In genomic region chr6:30759575-30760239, GRCh38 we compare ENCODE assay signal across 13 cellular contexts. TPM values are rescaled to one million over a fixed set of nuclear protein-coding genes. Genes with fewer than 3 reads are reported as not detected.
A peak's percentile ranks its signal among the peaks of the same experiment; 100 is the strongest.
DNase-seq lines count a peak whose midpoint lies in the region; ATAC-seq, FAIRE-seq and TF ChIP-seq lines count a peak whose summit lies in the region.
"Had no signal": no experiment of that assay in that cellular context is flagged by ENCODE, and none has a peak within 500 bp of the region (broad histone marks: within the 10 kb centered on the region; RNA-seq: fewer than 3 reads in every experiment).

No MANE protein-coding gene starts in this region.

- no peaks in the 10 kb centered on the region for H3K27me3 ChIP-seq in heart right ventricle
- H3K27me3 ChIP-seq in astrocyte (ENCODE audit: insufficient read depth, low read length) = no peaks in the 10 kb centered on the region
- H3K27me3 ChIP-seq in kidney epithelial cell (ENCODE audit: control insufficient read depth, insufficient read depth, low read length) = no peaks in the 10 kb centered on the region
- H3K27me3 ChIP-seq in CD4-positive, alpha-beta memory T cell (ENCODE audit: insufficient read depth, low read length) = no peaks in the 10 kb centered on the region
- H3K27me3 ChIP-seq: BE2C had no signal

- H3K27ac ChIP-seq in heart right ventricle (peak overlapping the region in 7 of 10 donors; percentile 23 to 98 (median 83)), astrocyte (ENCODE audit: low read depth, low read length) (peak overlapping the region; percentile 100)
- no peak overlapping the region for H3K27ac ChIP-seq in CD4-positive, alpha-beta memory T cell (ENCODE audit: low read depth, low read length)

- peak overlapping the region; percentile 99 for H3K27ac Mint-ChIP-seq in astrocyte (ENCODE audit: unreplicated experiment)
- peak overlapping the region; percentile 78 for H3K27ac Mint-ChIP-seq in type B pancreatic cell
- H3K27ac Mint-ChIP-seq in CD4-positive, alpha-beta memory T cell = peak overlapping the region in 1 of 7 donors; percentile 78
- H3K27ac Mint-ChIP-seq: effector memory CD8-positive, alpha-beta T cell had no signal

- FAIRE-seq in astrocyte (lab: Jason Lieb, UNC) = peak; percentile 37

- CTCF ChIA-PET in CD4-positive, alpha-beta memory T cell (lab: Charles Lee; ENCODE audit: partially characterized antibody) = no interaction called here

- DNase-seq in heart right ventricle (no peak), cardiac septum (ENCODE audit: low spot score) (no peak), astrocyte (ENCODE audit: low read depth) (peak; percentile 99), kidney epithelial cell (ENCODE audit: low read depth) (peak; percentile 95), type B pancreatic cell (ENCODE audit: extremely low spot score, unreplicated experiment) (no peak)
- DNase-seq in stimulated activated CD4-positive, alpha-beta T cell treated with anti-CD3 and anti-CD28 coated beads, Interleukin-4, amount 100 ng/mL, for 4 hours = no peak
- no peak for DNase-seq in CD4-positive, alpha-beta memory T cell
- DNase-seq: activated CD4-positive, alpha-beta T cell treated with anti-CD3 and anti-CD28 coated beads, Interleukin-2, amount 50 U/mL, for 4 hours; BE2C; effector memory CD8-positive, alpha-beta T cell; NCI-H526 treated with DMSO at 0.1 percent for 48 hours; spleen had no signal

- H3K9me3 ChIP-seq in heart right ventricle (no peaks in the 10 kb centered on the region), astrocyte (ENCODE audit: insufficient read depth, low read depth, low read length) (no peaks in the 10 kb centered on the region)
- H3K9me3 ChIP-seq in CD4-positive, alpha-beta memory T cell (ENCODE audit: control insufficient read depth in 1 of 2, low read length in 2 of 2) = no peaks in the 10 kb centered on the region
- H3K9me3 ChIP-seq: BE2C, spleen had no signal

- H3K79me2 ChIP-seq in astrocyte (ENCODE audit: insufficient read depth, low read length) = no peaks in the 10 kb centered on the region

- 79 to 92% methylated on average over 10 of the region's 10 CpGs for WGBS in heart right ventricle, 2 donors

- H3K4me3 ChIP-seq in heart right ventricle (no peak overlapping the region), astrocyte (ENCODE audit: insufficient read depth, low read depth, low read length) (no peak overlapping the region), kidney epithelial cell (ENCODE audit: low read depth, low read length) (no peak overlapping the region)
- H3K4me3 ChIP-seq in CD4-positive, alpha-beta memory T cell (ENCODE audit: low read length in 2 of 2) = no peak overlapping the region
- H3K4me3 ChIP-seq: spleen had no signal

- peak overlapping the region; percentile 81 for H3K9ac ChIP-seq in astrocyte (ENCODE audit: low read length)

- H3K9me3 Mint-ChIP-seq in astrocyte (ENCODE audit: unreplicated experiment) = no peaks in the 10 kb centered on the region
- peaks cover 4% of the 10 kb centered on the region for H3K9me3 Mint-ChIP-seq in type B pancreatic cell
- H3K9me3 Mint-ChIP-seq in CD4-positive, alpha-beta memory T cell = no peaks in the 10 kb centered on the region
- H3K9me3 Mint-ChIP-seq: effector memory CD8-positive, alpha-beta T cell had no signal

- H4K20me1 ChIP-seq in astrocyte (ENCODE audit: insufficient read depth, low read length) = no peaks in the 10 kb centered on the region

- no peaks in the 10 kb centered on the region for H3K36me3 Mint-ChIP-seq in astrocyte (ENCODE audit: low read depth, unreplicated experiment)
- H3K36me3 Mint-ChIP-seq in type B pancreatic cell = no peaks in the 10 kb centered on the region
- H3K36me3 Mint-ChIP-seq in CD4-positive, alpha-beta memory T cell = no peaks in the 10 kb centered on the region

- POLR2A ChIA-PET in CD4-positive, alpha-beta memory T cell (lab: Charles Lee; ENCODE audit: partially characterized antibody) = no interaction called here

- intact Hi-C loops in heart right ventricle (cut with DNase I) (no loop called here), cardiac septum (cut with DNase I) (no loop called here)
- intact Hi-C loops in CD4-positive, alpha-beta memory T cell (cut with micrococcal nuclease) = no loop called here

- peaks cover 51% of the 10 kb centered on the region for H3K4me1 Mint-ChIP-seq in astrocyte (ENCODE audit: low read depth, unreplicated experiment)
- peaks cover 39% of the 10 kb centered on the region for H3K4me1 Mint-ChIP-seq in type B pancreatic cell (ENCODE audit: unreplicated experiment)
- H3K4me1 Mint-ChIP-seq in CD4-positive, alpha-beta memory T cell = peaks cover 8 to 22% (median 15%) of the 10 kb centered on the region in 4 donors

- H3K4me3 Mint-ChIP-seq in astrocyte (ENCODE audit: unreplicated experiment) = peak overlapping the region; percentile 30
- H3K4me3 Mint-ChIP-seq in type B pancreatic cell = no peak overlapping the region
- no peak overlapping the region for H3K4me3 Mint-ChIP-seq in CD4-positive, alpha-beta memory T cell
- H3K4me3 Mint-ChIP-seq: effector memory CD8-positive, alpha-beta T cell had no signal

- no peaks in the 10 kb centered on the region for H3K27me3 Mint-ChIP-seq in astrocyte (ENCODE audit: low read depth, unreplicated experiment)
- no peaks in the 10 kb centered on the region for H3K27me3 Mint-ChIP-seq in type B pancreatic cell
- no peaks in the 10 kb centered on the region for H3K27me3 Mint-ChIP-seq in CD4-positive, alpha-beta memory T cell

- H3K4me1 ChIP-seq in heart right ventricle (peaks cover 12 to 62% (median 28%) of the 10 kb centered on the region in 9 donors), astrocyte (ENCODE audit: insufficient read depth, low read length) (peaks cover 28% of the 10 kb centered on the region)
- H3K4me1 ChIP-seq in CD4-positive, alpha-beta memory T cell (ENCODE audit: insufficient read depth, low read length) = peaks cover 7% of the 10 kb centered on the region

- ATAC-seq in heart right ventricle (peak in 3 of 8 donors; percentile 35 to 50 (median 38)), HG03108 (IDR thresholded peaks at IDR 0.05; ENCODE audit: unreplicated experiment) (no peak)
- ATAC-seq: effector memory CD8-positive, alpha-beta T cell had no signal

- TF ChIP-seq CTCF in heart right ventricle (IDR thresholded peaks at IDR 0.05) (no peak), astrocyte (IDR thresholded peaks at IDR 0.05; ENCODE audit: insufficient read depth, low read depth, low read length) (no peak), kidney epithelial cell (IDR thresholded peaks at IDR 0.05; ENCODE audit: insufficient read depth, low read length, poor library complexity, severe bottlenecking) (no peak), type B pancreatic cell (conservative IDR thresholded peaks at IDR 0.05) (no peak)

- no peak overlapping the region for H2AFZ ChIP-seq in astrocyte (ENCODE audit: low read depth, low read length)

- H3K36me3 ChIP-seq in heart right ventricle = no peaks in the 10 kb centered on the region
- H3K36me3 ChIP-seq in astrocyte (ENCODE audit: insufficient read depth, low read length) = no peaks in the 10 kb centered on the region
- no peaks in the 10 kb centered on the region for H3K36me3 ChIP-seq in kidney epithelial cell (ENCODE audit: control insufficient read depth, insufficient read depth, low read length)
- no peaks in the 10 kb centered on the region for H3K36me3 ChIP-seq in CD4-positive, alpha-beta memory T cell (ENCODE audit: insufficient read depth, low read length)
- H3K36me3 ChIP-seq: BE2C, spleen had no signal

- H3K4me2 ChIP-seq in astrocyte (ENCODE audit: low read length) = peak overlapping the region; percentile 2

RNA-seq across cellular contexts. Expression of gene IER3, which starts 15.4 kb away (rescaled TPM):
- total RNA-seq in heart right ventricle (100 to 1,000 TPM in 6 of 10 donors, 10 to 100 TPM in 4; 15.6 to 309 (median 115) TPM), cardiac septum (285 TPM), astrocyte (216 and 221 TPM in 2 replicates), kidney epithelial cell (188 and 229 TPM in 2 replicates), type B pancreatic cell (ENCODE audit: low replicate concordance) (24.3 and 40.1 TPM in 2 replicates)
- polyA plus RNA-seq in heart right ventricle = 10 to 100 TPM; 25.3 to 93.9 TPM
- total RNA-seq in CD4-positive, alpha-beta memory T cell = 10 to 100 TPM; 11.3 to 11.4 TPM
- under 1 TPM; 0.77 to 0.83 TPM for polyA plus RNA-seq in CD4-positive, alpha-beta memory T cell

RNA-seq across cellular contexts. Expression of gene FLOT1, which starts 17.2 kb away (rescaled TPM):
- 100 to 1,000 TPM; 158 to 280 (median 184) TPM for total RNA-seq in heart right ventricle
- 100 to 1,000 TPM; 233 to 317 TPM for polyA plus RNA-seq in heart right ventricle
- total RNA-seq in cardiac septum = 251 TPM
- total RNA-seq in astrocyte = 77.6 and 85.2 TPM in 2 replicates
- 136 and 142 TPM in 2 replicates for total RNA-seq in kidney epithelial cell
- 72.9 and 94.8 TPM in 2 replicates for total RNA-seq in type B pancreatic cell (ENCODE audit: low replicate concordance)
- 10 to 100 TPM; 75.3 to 78.5 TPM for total RNA-seq in CD4-positive, alpha-beta memory T cell
- 10 to 100 TPM; 74.6 to 82.1 TPM for polyA plus RNA-seq in CD4-positive, alpha-beta memory T cell

RNA-seq across cellular contexts. Expression of gene TUBB, which starts 39.6 kb away (rescaled TPM):
- total RNA-seq in heart right ventricle (100 to 1,000 TPM; 144 to 437 (median 189) TPM), cardiac septum (215 TPM), astrocyte (815 and 887 TPM in 2 replicates), kidney epithelial cell (808 and 855 TPM in 2 replicates), type B pancreatic cell (ENCODE audit: low replicate concordance) (560 and 1,225 TPM in 2 replicates)
- 100 to 1,000 TPM; 156 to 440 TPM for polyA plus RNA-seq in heart right ventricle
- total RNA-seq in CD4-positive, alpha-beta memory T cell = 100 to 1,000 TPM; 285 to 300 TPM
- 100 to 1,000 TPM in 1 of 2 donors, 10 to 100 TPM in 1; 74.8 to 142 TPM for polyA plus RNA-seq in CD4-positive, alpha-beta memory T cell

RNA-seq across cellular contexts. Expression of gene MDC1, which starts 42.6 kb away (rescaled TPM):
- total RNA-seq in heart right ventricle (10 to 100 TPM; 15.3 to 21.7 (median 19.5) TPM), cardiac septum (23.1 TPM), astrocyte (25.2 and 25.4 TPM in 2 replicates), kidney epithelial cell (11.4 and 14.7 TPM in 2 replicates), type B pancreatic cell (ENCODE audit: low replicate concordance) (30.1 and 71.3 TPM in 2 replicates)
- polyA plus RNA-seq in heart right ventricle = 10 to 100 TPM; 11.2 to 18.1 TPM
- 10 to 100 TPM; 60.7 to 73.5 TPM for total RNA-seq in CD4-positive, alpha-beta memory T cell
- polyA plus RNA-seq in CD4-positive, alpha-beta memory T cell = 1 to 10 TPM in 1 of 2 donors, not detected in 1; 9.8 TPM

Comparison
In these comparisons a context has a peak if more than half of its experiments do, and no peak if none do; other contexts are left out.
1. DNase-seq: peak in astrocyte (single experiment) and kidney epithelial cell (single experiment); none in heart right ventricle (0 of 2), cardiac septum (single experiment), type B pancreatic cell (single experiment), stimulated activated CD4-positive, alpha-beta T cell treated with anti-CD3 and anti-CD28 coated beads, Interleukin-4, amount 100 ng/mL, for 4 hours (0 of 2) and CD4-positive, alpha-beta memory T cell (0 of 5).